ENCODE assay signal across 10 cellular contexts in genomic region chr1:220881918-220882891, GRCh38. TPM values are rescaled to one million over a fixed set of nuclear protein-coding genes. Genes with fewer than 3 reads are reported as not detected.
A peak's percentile ranks its signal among the peaks of the same experiment; 100 is the strongest.
DNase-seq lines count a peak whose midpoint lies in the region; ATAC-seq, FAIRE-seq and TF ChIP-seq lines count a peak whose summit lies in the region.
"Had no signal": no experiment of that assay in that cellular context is flagged by ENCODE, and none has a peak within 500 bp of the region (broad histone marks: within the 10 kb centered on the region; RNA-seq: fewer than 3 reads in every experiment).

No MANE protein-coding gene starts in this region.

- intact Hi-C loops in natural killer cell (cut with micrococcal nuclease): no loop called here
- intact Hi-C loops in esophagus muscularis mucosa (cut with DNase I): no loop called here

- 87% methylated on average over 43 of the region's 43 CpGs for WGBS in esophagus muscularis mucosa

- no peak for ATAC-seq in natural killer cell
- ATAC-seq in natural killer cell treated with Interleukin-12 subunit alpha and Interleukin-12 subunit beta and Interleukin-15 and Interleukin-18, amount 100 ng/mL, for 72 hours: no peak
- ATAC-seq in GM19395 (IDR thresholded peaks at IDR 0.05; ENCODE audit: unreplicated experiment): no peak
- ATAC-seq in HG02840 (IDR thresholded peaks at IDR 0.05; ENCODE audit: low FRiP score, unreplicated experiment): no peak

- H3K4me3 Mint-ChIP-seq in natural killer cell: peak overlapping the region; percentile 25
- no peak overlapping the region for H3K4me3 Mint-ChIP-seq in natural killer cell treated with Interleukin-12 subunit alpha and Interleukin-12 subunit beta and Interleukin-15 and Interleukin-18, amount 100 ng/mL, for 72 hours

- H3K9me3 Mint-ChIP-seq in natural killer cell: no peaks in the 10 kb centered on the region
- no peaks in the 10 kb centered on the region for H3K9me3 Mint-ChIP-seq in natural killer cell treated with Interleukin-12 subunit alpha and Interleukin-12 subunit beta and Interleukin-15 and Interleukin-18, amount 100 ng/mL, for 72 hours

- TF ChIP-seq CTCF in natural killer cell (IDR thresholded peaks at IDR 0.05) (no peak), esophagus muscularis mucosa (IDR thresholded peaks at IDR 0.05) (peak in 1 of 3 experiments; percentile 6)

- H3K9me3 ChIP-seq in esophagus muscularis mucosa (no peaks in the 10 kb centered on the region), mononuclear cell (ENCODE audit: low read depth, low read length) (no peaks in the 10 kb centered on the region)

- DNase-seq in natural killer cell: no peak
- DNase-seq in natural killer cell treated with Interleukin-12 subunit alpha and Interleukin-12 subunit beta and Interleukin-15 and Interleukin-18, amount 100 ng/mL, for 72 hours (ENCODE audit: low spot score): no peak
- DNase-seq in esophagus muscularis mucosa (ENCODE audit: extremely low spot score): peak; percentile 90
- DNase-seq in GM12891 (ENCODE audit: insufficient read length, low spot score): no peak
- no peak for DNase-seq in DMS 273 (lab: John Stamatoyannopoulos, UW; ENCODE audit: unreplicated experiment)

- H3K27me3 ChIP-seq in esophagus muscularis mucosa: peaks cover 0 to 11% (median 0%) of the 10 kb centered on the region in 4 donors
- H3K27me3 ChIP-seq in mononuclear cell (ENCODE audit: insufficient read depth, low read length): peaks cover 12% of the 10 kb centered on the region

- H3K27ac Mint-ChIP-seq in natural killer cell: no peak overlapping the region
- no peak overlapping the region for H3K27ac Mint-ChIP-seq in natural killer cell treated with Interleukin-12 subunit alpha and Interleukin-12 subunit beta and Interleukin-15 and Interleukin-18, amount 100 ng/mL, for 72 hours
- H3K27ac Mint-ChIP-seq: activated naive CD8-positive, alpha-beta T cell had no signal

- peak overlapping the region; percentile 73 to 99 (median 91) for H3K4me3 ChIP-seq in esophagus muscularis mucosa
- peak overlapping the region; percentile 74 for H3K4me3 ChIP-seq in mononuclear cell (ENCODE audit: low read length)

- peaks cover 28 to 35% of the 10 kb centered on the region in 2 donors for H3K4me1 Mint-ChIP-seq in natural killer cell
- H3K4me1 Mint-ChIP-seq in natural killer cell treated with Interleukin-12 subunit alpha and Interleukin-12 subunit beta and Interleukin-15 and Interleukin-18, amount 100 ng/mL, for 72 hours (ENCODE audit: low read depth in 2 of 2): peaks cover 23 to 26% of the 10 kb centered on the region in 2 donors

- peaks cover 14 to 49% (median 38%) of the 10 kb centered on the region in 4 donors for H3K36me3 ChIP-seq in esophagus muscularis mucosa

- no peak for FAIRE-seq in GM12891 (lab: Jason Lieb, UNC)

- peaks cover 64 to 70% of the 10 kb centered on the region in 2 donors for H3K27me3 Mint-ChIP-seq in natural killer cell (ENCODE audit: low read depth in 2 of 2)
- H3K27me3 Mint-ChIP-seq in natural killer cell treated with Interleukin-12 subunit alpha and Interleukin-12 subunit beta and Interleukin-15 and Interleukin-18, amount 100 ng/mL, for 72 hours: peaks cover 39 to 51% of the 10 kb centered on the region in 2 donors

- H3K4me1 ChIP-seq in esophagus muscularis mucosa (peaks cover 37 to 49% (median 46%) of the 10 kb centered on the region in 4 donors), mononuclear cell (ENCODE audit: insufficient read depth, low read length) (peaks cover 61% of the 10 kb centered on the region)

- no peak for TF ChIP-seq POLR2A in esophagus muscularis mucosa (IDR thresholded peaks at IDR 0.05; ENCODE audit: low read depth)
- no peak for TF ChIP-seq POLR2A in GM12891 (IDR thresholded peaks at IDR 0.05; ENCODE audit: low read depth, low read length)

- H3K36me3 Mint-ChIP-seq in natural killer cell: no peaks in the 10 kb centered on the region
- peaks cover 5% of the 10 kb centered on the region for H3K36me3 Mint-ChIP-seq in natural killer cell treated with Interleukin-12 subunit alpha and Interleukin-12 subunit beta and Interleukin-15 and Interleukin-18, amount 100 ng/mL, for 72 hours
- H3K36me3 Mint-ChIP-seq: activated naive CD8-positive, alpha-beta T cell had no signal

- peak overlapping the region; percentile 31 to 99 (median 96) for H3K27ac ChIP-seq in esophagus muscularis mucosa (replicated peaks in 1 of 4)
- H3K27ac ChIP-seq: KMS-11 had no signal

- TF ChIP-seq EP300 in esophagus muscularis mucosa (IDR thresholded peaks at IDR 0.05): no peak

TF ChIP-seq in GM12891, 5 proteins besides CTCF, POLR2A, EP300 and RAD21:
- no peak for TF ChIP-seq POLR2AphosphoS5 (IDR thresholded peaks at IDR 0.05; ENCODE audit: low read depth, low read length)
- no peak for TF ChIP-seq PAX5 (IDR thresholded peaks at IDR 0.05; ENCODE audit: insufficient read depth, low read length, severe bottlenecking)
- TF ChIP-seq TAF1 (IDR thresholded peaks at IDR 0.05; ENCODE audit: low read depth, low read length): no peak
- no peak for TF ChIP-seq SPI1 (IDR thresholded peaks at IDR 0.05; ENCODE audit: low read depth, low read length)
- no peak for TF ChIP-seq POU2F2 (IDR thresholded peaks at IDR 0.05; ENCODE audit: low read depth, low read length)

RNA-seq across cellular contexts. Expression of gene HLX, which starts 3.0 kb away (rescaled TPM):
- total RNA-seq in natural killer cell (10 to 100 TPM in 1 of 3 donors, 1 to 10 TPM in 1, under 1 TPM in 1; 0.93 to 19.3 (median 1.0) TPM), esophagus muscularis mucosa (10 to 100 TPM in 3 of 4 donors, 1 to 10 TPM in 1; 8.7 to 27.3 (median 16.1) TPM), mononuclear cell (7.6 TPM)
- 1 to 10 TPM; 3.9 to 5.5 TPM for total RNA-seq in natural killer cell treated with Interleukin-12 subunit alpha and Interleukin-12 subunit beta and Interleukin-15 and Interleukin-18, amount 100 ng/mL, for 72 hours
- 0.09 TPM for polyA plus RNA-seq in GM12891 (2012; ENCODE audit: low read depth, missing spikeins)
